ENCODE assay signal across 1 cellular context in genomic region chr12:124867389-124867930, GRCh38.
A peak's percentile ranks its signal among the peaks of the same experiment; 100 is the strongest.
TF ChIP-seq lines count a peak whose summit lies in the region.

No MANE protein-coding gene starts in this region.

TF ChIP-seq in K562, 482 proteins besides CTCF, POLR2A, EP300 and RAD21 (continued from another document and continues in another):
- no peak for TF ChIP-seq ARID3B (CRISPR knock-in tag; IDR thresholded peaks at IDR 0.05; ENCODE audit: borderline replicate concordance)
- TF ChIP-seq SAFB (IDR thresholded peaks at IDR 0.05; ENCODE audit: borderline replicate concordance, low read depth, low read length), result no peak
- TF ChIP-seq STAT5B (CRISPR knock-in tag; IDR thresholded peaks at IDR 0.05), result no peak
- TF ChIP-seq POLR3G (IDR thresholded peaks at IDR 0.05; ENCODE audit: extremely low read depth, insufficient read length, insufficient replicate concordance), result no peak
- 0 out of 2 replicates have a peak, but pooled peaks have one; percentile 16 for TF ChIP-seq ARID3A (IDR thresholded peaks at IDR 0.05; ENCODE audit: borderline replicate concordance, low read depth, low read length)
- TF ChIP-seq FOXA1 (IDR thresholded peaks at IDR 0.05; ENCODE audit: borderline replicate concordance), result no peak
- TF ChIP-seq ZNF696 (CRISPR knock-in tag; conservative IDR thresholded peaks at IDR 0.05), result no peak
- no peak for TF ChIP-seq ZNF124 (CRISPR knock-in tag; IDR thresholded peaks at IDR 0.05)
- no peak for TF ChIP-seq NR2C1 (IDR thresholded peaks at IDR 0.05)
- TF ChIP-seq NR2C1 (tag; IDR thresholded peaks at IDR 0.05), result peak; percentile 60
- no peak for TF ChIP-seq RAD51 (IDR thresholded peaks at IDR 0.05; ENCODE audit: borderline replicate concordance, low read depth)
- TF ChIP-seq SUPT5H (IDR thresholded peaks at IDR 0.05), result no peak
- TF ChIP-seq HDAC8 (tag; IDR thresholded peaks at IDR 0.05), result no peak
- no peak for TF ChIP-seq PRMT5 (CRISPR knock-in tag; IDR thresholded peaks at IDR 0.05)
- no peak for TF ChIP-seq POU5F1 (IDR thresholded peaks at IDR 0.05; ENCODE audit: borderline replicate concordance, low read depth, low read length, partially characterized antibody)
- no peak for TF ChIP-seq KAT8 (IDR thresholded peaks at IDR 0.05; ENCODE audit: low read depth)
- no peak for TF ChIP-seq BRF1 (IDR thresholded peaks at IDR 0.05; ENCODE audit: borderline replicate concordance, extremely low read depth, insufficient read length)
- TF ChIP-seq ZNF24 (IDR thresholded peaks at IDR 0.05), result 0 out of 2 replicates have a peak, but pooled peaks have one; percentile 24
- TF ChIP-seq DACH1 (IDR thresholded peaks at IDR 0.05; ENCODE audit: partially characterized antibody), result peak; percentile 82
- TF ChIP-seq SAFB2 (IDR thresholded peaks at IDR 0.05; ENCODE audit: borderline replicate concordance, low read depth, low read length, severe bottlenecking), result no peak
- no peak for TF ChIP-seq MEF2A (IDR thresholded peaks at IDR 0.05; ENCODE audit: control insufficient read depth, low read depth, low read length)
- TF ChIP-seq ZNF766 (CRISPR knock-in tag; conservative IDR thresholded peaks at IDR 0.05), result no peak; the same call in 1 of the 2 replicates
- TF ChIP-seq HOMEZ (CRISPR knock-in tag; IDR thresholded peaks at IDR 0.05), result peak; percentile 47; the same call in 1 of the 2 replicates
- 0 out of 2 replicates have a peak, but pooled peaks have one; percentile 10 for TF ChIP-seq CTBP1 (IDR thresholded peaks at IDR 0.05; ENCODE audit: borderline replicate concordance)
- no peak for TF ChIP-seq ZNF780A (CRISPR knock-in tag; IDR thresholded peaks at IDR 0.05)
- TF ChIP-seq PTTG1 (tag; IDR thresholded peaks at IDR 0.05; ENCODE audit: low read depth), result peak; percentile 52; the same call in 1 of the 2 replicates
- TF ChIP-seq ZBTB9 (CRISPR knock-in tag; IDR thresholded peaks at IDR 0.05), result peak; percentile 64; the same call in 1 of the 2 replicates
- no peak for TF ChIP-seq ZFP1 (CRISPR knock-in tag; IDR thresholded peaks at IDR 0.05)
- TF ChIP-seq NFIC (IDR thresholded peaks at IDR 0.05), result no peak
- no peak for TF ChIP-seq PURB (CRISPR knock-in tag; IDR thresholded peaks at IDR 0.05; ENCODE audit: low read depth)
- TF ChIP-seq CBX8 (IDR thresholded peaks at IDR 0.05; ENCODE audit: borderline replicate concordance, extremely low read depth, low read depth, low read length, poor library complexity, severe bottlenecking), result no peak
- TF ChIP-seq PHTF2 (CRISPR knock-in tag; IDR thresholded peaks at IDR 0.05), result no peak
- no peak for TF ChIP-seq GMEB1 (CRISPR knock-in tag; IDR thresholded peaks at IDR 0.05)
- no peak for TF ChIP-seq CBFA2T2 (conservative IDR thresholded peaks at IDR 0.05)
- TF ChIP-seq E2F3 (CRISPR knock-in tag; IDR thresholded peaks at IDR 0.05), result no peak
- TF ChIP-seq POLR2G (IDR thresholded peaks at IDR 0.05; ENCODE audit: low read depth, low read length), result no peak
- peak; percentile 50; the same call in 1 of the 2 replicates for TF ChIP-seq MYC (IDR thresholded peaks at IDR 0.05; ENCODE audit: low read depth, low read length)
- TF ChIP-seq MYC (CRISPR knock-in tag; IDR thresholded peaks at IDR 0.05; ENCODE audit: borderline replicate concordance, low read depth), result no peak
- no peak for TF ChIP-seq MCM7 (IDR thresholded peaks at IDR 0.05)
- no peak for TF ChIP-seq VEZF1 (CRISPR knock-in tag; IDR thresholded peaks at IDR 0.05)
- no peak for TF ChIP-seq ZBTB34 (CRISPR knock-in tag; IDR thresholded peaks at IDR 0.05)
- TF ChIP-seq ETV1 (tag; conservative IDR thresholded peaks at IDR 0.05; ENCODE audit: low read depth), result no peak
- TF ChIP-seq CREB1 (IDR thresholded peaks at IDR 0.05), result no peak
- no peak for TF ChIP-seq CREB1 (CRISPR knock-in tag; IDR thresholded peaks at IDR 0.05)
- TF ChIP-seq NKRF (IDR thresholded peaks at IDR 0.05; ENCODE audit: borderline replicate concordance), result peak; percentile 11; the same call in 1 of the 2 replicates
- TF ChIP-seq SMC3 (conservative IDR thresholded peaks at IDR 0.05; ENCODE audit: insufficient read depth, low read depth, low read length), result no peak
- no peak for TF ChIP-seq NFATC3 (IDR thresholded peaks at IDR 0.05)
- no peak for TF ChIP-seq RERE (CRISPR knock-in tag; IDR thresholded peaks at IDR 0.05; ENCODE audit: borderline replicate concordance)
- no peak for TF ChIP-seq ARHGAP35 (IDR thresholded peaks at IDR 0.05; ENCODE audit: partially characterized antibody)
- TF ChIP-seq ETV6 (IDR thresholded peaks at IDR 0.05; ENCODE audit: borderline replicate concordance in 1 of 2, low read depth in 2 of 2, low read length in 1 of 2), result no peak
- no peak for TF ChIP-seq ETV6 (CRISPR knock-in tag; IDR thresholded peaks at IDR 0.05; ENCODE audit: borderline replicate concordance)
